ENCODE assay signal across 8 cellular contexts in the genomic region with DNA sequence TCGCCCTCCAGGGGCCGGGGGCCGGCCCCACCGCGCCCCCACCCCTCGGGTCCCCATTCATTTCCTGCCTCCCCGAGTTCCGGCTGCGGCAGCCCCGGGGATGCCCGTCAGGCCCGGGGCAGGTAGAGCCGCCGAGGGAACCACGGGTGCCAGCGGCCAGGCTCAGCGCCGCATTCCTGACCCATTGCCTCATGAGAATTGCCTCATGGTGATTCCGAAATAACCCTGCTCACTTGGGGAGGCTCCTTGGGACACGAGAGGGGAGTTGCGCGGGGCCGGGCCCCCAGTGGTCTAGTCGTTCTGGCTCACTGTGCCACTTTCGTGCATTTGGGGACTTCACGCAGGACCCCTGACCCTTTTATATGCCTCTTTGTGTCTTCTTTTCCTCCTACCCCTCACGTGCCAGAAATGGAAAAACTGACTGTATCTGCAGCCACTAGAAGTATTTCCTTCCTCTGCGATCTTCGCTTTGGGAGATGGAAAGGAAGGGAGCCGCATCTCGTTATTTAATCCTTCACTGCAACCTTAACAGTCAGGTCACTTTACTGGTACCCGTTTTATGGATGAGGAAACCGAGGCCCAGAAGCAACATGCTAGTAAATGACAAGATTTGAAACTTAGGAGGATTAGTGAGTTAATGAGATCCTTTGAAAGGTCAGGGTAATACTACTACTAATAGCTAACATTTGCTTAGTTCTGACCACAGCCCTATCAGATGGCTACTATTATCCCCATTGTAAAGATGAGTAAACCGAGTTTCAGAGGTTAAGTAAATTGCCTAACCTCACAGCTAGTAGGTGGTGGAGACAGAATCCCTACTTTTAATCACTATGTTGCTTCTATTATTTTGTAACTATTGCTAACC. TPM values are rescaled to one million over a fixed set of nuclear protein-coding genes. Genes with fewer than 3 reads are reported as not detected.
A peak's percentile ranks its signal among the peaks of the same experiment; 100 is the strongest.
DNase-seq lines count a peak whose midpoint lies in the region; ATAC-seq and TF ChIP-seq lines count a peak whose summit lies in the region.

No MANE protein-coding gene starts in this region.

- H3K4me1 ChIP-seq in BLaER1 treated with 17β-estradiol and CSF1 and Interleukin-3, amounts not matched to agents 10 nM and 100 nM: peaks cover 27 to 53% (median 36%) of the 10 kb centered on the region in 10 experiments
- H3K4me1 ChIP-seq in HUES6 (ENCODE audit: control insufficient read depth, insufficient read depth, low read length): peaks cover 5% of the 10 kb centered on the region; the same call in 1 of the 2 replicates
- H3K4me1 ChIP-seq in fibroblast of lung (ENCODE audit: control insufficient read depth, extremely low read depth, insufficient read depth, low read length): peaks cover 4% of the 10 kb centered on the region

- peak overlapping the region; percentile 86 for H3K4me3 Mint-ChIP-seq in WTC11
- H3K4me3 Mint-ChIP-seq in natural killer cell treated with Interleukin-12 subunit alpha and Interleukin-12 subunit beta and Interleukin-15 and Interleukin-18, amount 100 ng/mL, for 72 hours: peak overlapping the region; percentile 96

- H3K4me1 Mint-ChIP-seq in WTC11: peaks cover 17% of the 10 kb centered on the region
- H3K4me1 Mint-ChIP-seq in natural killer cell treated with Interleukin-12 subunit alpha and Interleukin-12 subunit beta and Interleukin-15 and Interleukin-18, amount 100 ng/mL, for 72 hours (ENCODE audit: low read depth in 2 of 2): peaks cover 38 to 42% of the 10 kb centered on the region in 2 donors

- POLR2A ChIA-PET in WTC11 (lab: Charles Lee): interaction anchor here (1.0 kb wide), 1 partner anchor 405 kb away, joined by 3 read pairs; no protein-coding TSS in a partner anchor

- H3K36me3 Mint-ChIP-seq in WTC11: no peaks in the 10 kb centered on the region
- peaks cover 6% of the 10 kb centered on the region for H3K36me3 Mint-ChIP-seq in natural killer cell treated with Interleukin-12 subunit alpha and Interleukin-12 subunit beta and Interleukin-15 and Interleukin-18, amount 100 ng/mL, for 72 hours

- H2AFZ ChIP-seq in fibroblast of lung (ENCODE audit: low read length): peak overlapping the region; percentile 39

- no peaks in the 10 kb centered on the region for H3K9me3 ChIP-seq in BLaER1 treated with 17β-estradiol and CSF1 and Interleukin-3, amounts not matched to agents 10 nM and 100 nM (replicated peaks in 1 of 11)
- no peaks in the 10 kb centered on the region for H3K9me3 ChIP-seq in HUES6 (ENCODE audit: control insufficient read depth, insufficient read depth, low read depth, low read length)
- no peaks in the 10 kb centered on the region for H3K9me3 ChIP-seq in fibroblast of lung (ENCODE audit: control insufficient read depth, insufficient read depth, low read depth, low read length)

- peaks cover 47 to 55% (median 50%) of the 10 kb centered on the region in 11 experiments for H4K20me1 ChIP-seq in BLaER1 treated with 17β-estradiol and CSF1 and Interleukin-3, amounts not matched to agents 10 nM and 100 nM
- H4K20me1 ChIP-seq in fibroblast of lung (ENCODE audit: control insufficient read depth, extremely low read depth, insufficient read depth, low read length): no peaks in the 10 kb centered on the region

- H3K36me3 ChIP-seq in BLaER1 treated with 17β-estradiol and CSF1 and Interleukin-3, amounts not matched to agents 10 nM and 100 nM: peaks cover 0 to 33% (median 20%) of the 10 kb centered on the region in 11 experiments; a peak in 13 of 22 replicates
- no peaks in the 10 kb centered on the region for H3K36me3 ChIP-seq in HUES6 (ENCODE audit: control insufficient read depth, insufficient read depth, low read length)
- no peaks in the 10 kb centered on the region for H3K36me3 ChIP-seq in fibroblast of lung (ENCODE audit: control insufficient read depth, insufficient read depth, low read length)

- TF ChIP-seq CTCF in WTC11 (IDR thresholded peaks at IDR 0.05) (no peak), fibroblast of lung (conservative IDR thresholded peaks at IDR 0.05 in 1 of 2, IDR thresholded peaks at IDR 0.05 in 1 of 2; ENCODE audit: low read depth in 1 of 2, low read length in 2 of 2) (no peak)

- peak; percentile 6 for ATAC-seq in GM19035 (IDR thresholded peaks at IDR 0.05; ENCODE audit: unreplicated experiment)
- peak; percentile 63; the same call in 1 of the 2 replicates for ATAC-seq in WTC11
- no peak for ATAC-seq in natural killer cell treated with Interleukin-12 subunit alpha and Interleukin-12 subunit beta and Interleukin-15 and Interleukin-18, amount 100 ng/mL, for 72 hours
- ATAC-seq in HG02763 (IDR thresholded peaks at IDR 0.05; ENCODE audit: unreplicated experiment): no peak

- H3K9ac ChIP-seq in BLaER1 treated with 17β-estradiol and CSF1 and Interleukin-3, amounts not matched to agents 10 nM and 100 nM: peak overlapping the region; percentile 92 to 98 (median 96)
- H3K9ac ChIP-seq in HUES6 (ENCODE audit: low read length) (peak overlapping the region; percentile 98), fibroblast of lung (ENCODE audit: insufficient read depth, low read length) (peak overlapping the region; percentile 99)

- H3K9me3 Mint-ChIP-seq in WTC11: no peaks in the 10 kb centered on the region
- H3K9me3 Mint-ChIP-seq in natural killer cell treated with Interleukin-12 subunit alpha and Interleukin-12 subunit beta and Interleukin-15 and Interleukin-18, amount 100 ng/mL, for 72 hours: no peaks in the 10 kb centered on the region

- H3K27me3 Mint-ChIP-seq in WTC11 (ENCODE audit: low read depth): peaks cover 2% of the 10 kb centered on the region; the same call in 1 of the 2 replicates
- no peaks in the 10 kb centered on the region for H3K27me3 Mint-ChIP-seq in natural killer cell treated with Interleukin-12 subunit alpha and Interleukin-12 subunit beta and Interleukin-15 and Interleukin-18, amount 100 ng/mL, for 72 hours

- H3K79me2 ChIP-seq in fibroblast of lung (ENCODE audit: control insufficient read depth, insufficient read depth, low read length): peaks cover 52% of the 10 kb centered on the region

- no peaks in the 10 kb centered on the region for H3K27me3 ChIP-seq in BLaER1 treated with 17β-estradiol and CSF1 and Interleukin-3, amounts not matched to agents 10 nM and 100 nM
- H3K27me3 ChIP-seq in HUES6 (ENCODE audit: control insufficient read depth, insufficient read depth, low read length) (no peaks in the 10 kb centered on the region), fibroblast of lung (ENCODE audit: control insufficient read depth, insufficient read depth, low read length) (no peaks in the 10 kb centered on the region)

- CTCF ChIA-PET in WTC11 (lab: Charles Lee): interaction anchor here (0.6 to 1.3 kb wide), 2 partner anchors 221 to 222 kb away, joined by 4 to 5 read pairs; no protein-coding TSS in a partner anchor

- H3K4me3 ChIP-seq in BLaER1 treated with 17β-estradiol and CSF1 and Interleukin-3, amounts not matched to agents 10 nM and 100 nM: peak overlapping the region; percentile 77 to 99 (median 93)
- H3K4me3 ChIP-seq in HUES6 (ENCODE audit: low read depth, low read length) (peak overlapping the region; percentile 100), fibroblast of lung (replicated peaks in 1 of 4; ENCODE audit: control extremely low read depth in 1 of 4, insufficient read depth in 1 of 4, low read depth in 3 of 4, low read length in 4 of 4) (peak overlapping the region; percentile 78 to 93 (median 87))

- peak; percentile 65 for DNase-seq in WTC11 (ENCODE audit: low spot score)
- peak; percentile 78 to 83 for DNase-seq in fibroblast of lung (ENCODE audit: low read depth in 2 of 2)
- no peak for DNase-seq in natural killer cell treated with Interleukin-12 subunit alpha and Interleukin-12 subunit beta and Interleukin-15 and Interleukin-18, amount 100 ng/mL, for 72 hours (ENCODE audit: low spot score)
- no peak for DNase-seq in COLO829 (ENCODE audit: low spot score)

- peak overlapping the region; percentile 83 for H3K27ac Mint-ChIP-seq in WTC11
- H3K27ac Mint-ChIP-seq in natural killer cell treated with Interleukin-12 subunit alpha and Interleukin-12 subunit beta and Interleukin-15 and Interleukin-18, amount 100 ng/mL, for 72 hours: peak overlapping the region; percentile 92 to 97

- peak overlapping the region; percentile 92 to 96 (median 95) for H3K27ac ChIP-seq in BLaER1 treated with 17β-estradiol and CSF1 and Interleukin-3, amounts not matched to agents 10 nM and 100 nM
- H3K27ac ChIP-seq in HUES6 (ENCODE audit: low read depth, low read length) (peak overlapping the region; percentile 99), fibroblast of lung (ENCODE audit: insufficient read depth, low read length) (peak overlapping the region; percentile 92)

- H3K4me2 ChIP-seq in BLaER1 treated with 17β-estradiol and CSF1 and Interleukin-3, amounts not matched to agents 10 nM and 100 nM: peak overlapping the region; percentile 77 to 95 (median 88)
- peak overlapping the region; percentile 87 for H3K4me2 ChIP-seq in fibroblast of lung (ENCODE audit: extremely low read depth, insufficient read depth, low read length)

TF ChIP-seq in WTC11, 78 proteins besides CTCF, POLR2A, EP300 and RAD21 (continues in another document):
- TF ChIP-seq GABPB1 (CRISPR knock-in tag; IDR thresholded peaks at IDR 0.05): peak; percentile 29; the same call in 1 of the 2 replicates

RNA-seq across cellular contexts. Expression of a gene that starts 0.8 kb away (rescaled TPM):
- 112 TPM in 3 replicates for total RNA-seq in WTC11 (2021)
- 99.1 and 126 TPM in 2 replicates for total RNA-seq in fibroblast of lung
- 122 and 129 TPM in 2 replicates for polyA plus RNA-seq in fibroblast of lung
- polyA plus RNA-seq in fibroblast of lung (2012): 78.6 and 83.5 TPM in 2 replicates
- 23.5 and 31.3 TPM in 2 replicates for polyA minus RNA-seq in fibroblast of lung (ENCODE audit: low replicate concordance)
- total RNA-seq in natural killer cell treated with Interleukin-12 subunit alpha and Interleukin-12 subunit beta and Interleukin-15 and Interleukin-18, amount 100 ng/mL, for 72 hours: 100 to 1,000 TPM; 107 to 135 TPM

RNA-seq across cellular contexts. Expression of a gene that starts 10.1 kb away (rescaled TPM):
- total RNA-seq in WTC11 (2021): 1,730 to 1,803 TPM (median 1,794 TPM) in 3 replicates
- 679 and 950 TPM in 2 replicates for total RNA-seq in fibroblast of lung
- polyA plus RNA-seq in fibroblast of lung: 1,820 and 2,040 TPM in 2 replicates
- 1,772 and 1,799 TPM in 2 replicates for polyA plus RNA-seq in fibroblast of lung (2012)
- polyA minus RNA-seq in fibroblast of lung (ENCODE audit: low replicate concordance): 149 and 237 TPM in 2 replicates
- total RNA-seq in natural killer cell treated with Interleukin-12 subunit alpha and Interleukin-12 subunit beta and Interleukin-15 and Interleukin-18, amount 100 ng/mL, for 72 hours: 1,000 to 10,000 TPM; 1,014 to 1,216 TPM

RNA-seq across cellular contexts. Expression of a gene that starts 37.3 kb away (rescaled TPM):
- total RNA-seq in WTC11 (2021): 26.5 to 32.2 TPM (median 31.7 TPM) in 3 replicates
- total RNA-seq in fibroblast of lung: 16.9 and 31.7 TPM in 2 replicates
- polyA plus RNA-seq in fibroblast of lung: 5.1 and 5.5 TPM in 2 replicates
- 8.7 and 9.1 TPM in 2 replicates for polyA plus RNA-seq in fibroblast of lung (2012)
- polyA minus RNA-seq in fibroblast of lung (ENCODE audit: low replicate concordance): 17.0 and 26.6 TPM in 2 replicates
- total RNA-seq in natural killer cell treated with Interleukin-12 subunit alpha and Interleukin-12 subunit beta and Interleukin-15 and Interleukin-18, amount 100 ng/mL, for 72 hours: 10 to 100 TPM; 51.3 to 76.7 TPM

Comparison
In these comparisons a context has a peak if more than half of its experiments do, and no peak if none do; other contexts are left out.
1. ATAC-seq: peak in GM19035 (single experiment) and WTC11 (single experiment); none in natural killer cell treated with Interleukin-12 subunit alpha and Interleukin-12 subunit beta and Interleukin-15 and Interleukin-18, amount 100 ng/mL, for 72 hours (0 of 2) and HG02763 (single experiment).
2. DNase-seq: peak in WTC11 (single experiment) and fibroblast of lung (2 of 2); none in natural killer cell treated with Interleukin-12 subunit alpha and Interleukin-12 subunit beta and Interleukin-15 and Interleukin-18, amount 100 ng/mL, for 72 hours (single experiment) and COLO829 (single experiment).
3. Peak in every context shown above with its lines, with median percentiles within 50 percentile points of each other: H3K27ac ChIP-seq, H3K4me3 ChIP-seq and H3K9ac ChIP-seq.